In the genomic region with DNA sequence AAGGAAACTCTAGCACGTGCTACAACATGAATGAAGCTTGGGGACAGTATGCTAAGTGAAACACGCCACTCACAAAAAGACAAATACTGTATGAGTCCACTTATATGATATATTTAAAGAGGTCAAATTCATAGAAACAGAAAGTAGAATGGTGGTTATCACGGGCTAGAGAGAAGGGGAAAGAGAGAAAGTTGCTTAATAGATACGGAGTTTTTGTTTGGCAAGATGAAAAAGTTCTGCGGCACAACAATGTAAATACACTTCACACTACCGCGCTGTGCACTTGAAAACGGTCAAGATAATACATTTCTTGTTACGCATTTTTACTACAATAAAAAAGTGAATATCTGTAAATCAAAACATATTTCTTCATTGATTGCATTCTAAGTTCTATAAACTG, we compare ENCODE assay signal across 16 cellular contexts. TPM values are rescaled to one million over a fixed set of nuclear protein-coding genes. Genes with fewer than 3 reads are reported as not detected.
DNase-seq lines count a peak whose midpoint lies in the region; ATAC-seq and TF ChIP-seq lines count a peak whose summit lies in the region.
"Had no signal": no experiment of that assay in that cellular context is flagged by ENCODE, and none has a peak within 500 bp of the region (broad histone marks: within the 10 kb centered on the region; RNA-seq: fewer than 3 reads in every experiment).

No MANE protein-coding gene starts in this region.

- H3K4me3 Mint-ChIP-seq in chondrocyte (ENCODE audit: unreplicated experiment) = no peak overlapping the region
- H3K4me3 Mint-ChIP-seq in natural killer cell treated with Interleukin-12 subunit alpha and Interleukin-12 subunit beta and Interleukin-15 and Interleukin-18, amount 100 ng/mL, for 72 hours = peak overlapping the region; percentile 40
- no peak overlapping the region for H3K4me3 Mint-ChIP-seq in neural progenitor cell

- H3F3A ChIP-seq in neural progenitor cell (ENCODE audit: low read depth) = no peaks in the 10 kb centered on the region

- no peak overlapping the region for H2AFZ ChIP-seq in neural progenitor cell (replicated peaks)

- H3K79me2 ChIP-seq in neural progenitor cell (ENCODE audit: low read depth) = no peaks in the 10 kb centered on the region

- H3K9ac ChIP-seq in neural progenitor cell = no peak overlapping the region
- H3K9ac ChIP-seq: BLaER1 had no signal

- TF ChIP-seq CTCF in chondrocyte (IDR thresholded peaks at IDR 0.05) (no peak), upper lobe of right lung (IDR thresholded peaks at IDR 0.05) (no peak), heart right ventricle (IDR thresholded peaks at IDR 0.05) (no peak), neural progenitor cell (IDR thresholded peaks at IDR 0.05) (no peak)

- no peaks in the 10 kb centered on the region for H3K27me3 ChIP-seq in upper lobe of right lung
- H3K27me3 ChIP-seq in heart right ventricle = peaks cover 0 to 6% (median 0%) of the 10 kb centered on the region in 7 donors
- H3K27me3 ChIP-seq in neural progenitor cell = no peaks in the 10 kb centered on the region
- H3K27me3 ChIP-seq: BLaER1 had no signal

- no peaks in the 10 kb centered on the region for H3K36me3 ChIP-seq in upper lobe of right lung
- no peaks in the 10 kb centered on the region for H3K36me3 ChIP-seq in heart right ventricle
- H3K36me3 ChIP-seq in neural progenitor cell = no peaks in the 10 kb centered on the region
- H3K36me3 ChIP-seq: BLaER1, HAP-1 had no signal

- H3K27ac ChIP-seq in upper lobe of right lung (no peak overlapping the region), heart right ventricle (no peak overlapping the region), neural progenitor cell (no peak overlapping the region)
- H3K27ac ChIP-seq: BLaER1 had no signal

- H3K36me3 Mint-ChIP-seq in chondrocyte (ENCODE audit: low read depth) (peaks cover 48% of the 10 kb centered on the region), neural progenitor cell (no peaks in the 10 kb centered on the region)
- no peaks in the 10 kb centered on the region for H3K36me3 Mint-ChIP-seq in natural killer cell treated with Interleukin-12 subunit alpha and Interleukin-12 subunit beta and Interleukin-15 and Interleukin-18, amount 100 ng/mL, for 72 hours
- H3K36me3 Mint-ChIP-seq: CD8-positive, alpha-beta memory T cell had no signal

- H3K9me3 ChIP-seq in upper lobe of right lung (no peaks in the 10 kb centered on the region), heart right ventricle (peaks cover 0 to 8% (median 0%) of the 10 kb centered on the region in 11 donors), neural progenitor cell (ENCODE audit: low read depth) (no peaks in the 10 kb centered on the region)
- H3K9me3 ChIP-seq: BLaER1, Caco-2, HAP-1 had no signal

- H3K4me1 Mint-ChIP-seq in chondrocyte (ENCODE audit: low read depth) (peaks cover 58% of the 10 kb centered on the region), neural progenitor cell (no peaks in the 10 kb centered on the region)
- peaks cover 32 to 33% of the 10 kb centered on the region in 2 donors for H3K4me1 Mint-ChIP-seq in natural killer cell treated with Interleukin-12 subunit alpha and Interleukin-12 subunit beta and Interleukin-15 and Interleukin-18, amount 100 ng/mL, for 72 hours (ENCODE audit: low read depth in 2 of 2)

- no peaks in the 10 kb centered on the region for H3K9me3 Mint-ChIP-seq in chondrocyte (ENCODE audit: low read depth)
- H3K9me3 Mint-ChIP-seq in natural killer cell treated with Interleukin-12 subunit alpha and Interleukin-12 subunit beta and Interleukin-15 and Interleukin-18, amount 100 ng/mL, for 72 hours = no peaks in the 10 kb centered on the region
- no peaks in the 10 kb centered on the region for H3K9me3 Mint-ChIP-seq in neural progenitor cell
- H3K9me3 Mint-ChIP-seq: CD8-positive, alpha-beta memory T cell had no signal

- DNase-seq in NOMO-1 treated with DMSO at 0.1 percent for 48 hours (lab: John Stamatoyannopoulos, UW; ENCODE audit: unreplicated experiment) = peak; percentile 19
- DNase-seq in NOMO-1 treated with dmso at 0.1 percent for 144 hours (lab: John Stamatoyannopoulos, UW; ENCODE audit: unreplicated experiment) = no peak
- DNase-seq in chondrocyte (ENCODE audit: low spot score) = no peak
- DNase-seq in natural killer cell treated with Interleukin-12 subunit alpha and Interleukin-12 subunit beta and Interleukin-15 and Interleukin-18, amount 100 ng/mL, for 72 hours (ENCODE audit: low spot score) = no peak
- DNase-seq in upper lobe of right lung = no peak
- DNase-seq in heart right ventricle = no peak
- DNase-seq in neural progenitor cell (ENCODE audit: low spot score) = no peak
- DNase-seq: 8988T; AML-193; Caco-2; CD8-positive, alpha-beta memory T cell; DMS53; GF-D8 had no signal

- no peaks in the 10 kb centered on the region for H4K20me1 ChIP-seq in neural progenitor cell (ENCODE audit: low read depth)
- H4K20me1 ChIP-seq: BLaER1 had no signal

- H3K27ac Mint-ChIP-seq in chondrocyte (ENCODE audit: unreplicated experiment) (peak overlapping the region; percentile 69), neural progenitor cell (no peak overlapping the region)
- peak overlapping the region in 1 of 2 donors; percentile 66 for H3K27ac Mint-ChIP-seq in natural killer cell treated with Interleukin-12 subunit alpha and Interleukin-12 subunit beta and Interleukin-15 and Interleukin-18, amount 100 ng/mL, for 72 hours

- no peaks in the 10 kb centered on the region for H3K27me3 Mint-ChIP-seq in chondrocyte (ENCODE audit: low read depth)
- no peaks in the 10 kb centered on the region for H3K27me3 Mint-ChIP-seq in natural killer cell treated with Interleukin-12 subunit alpha and Interleukin-12 subunit beta and Interleukin-15 and Interleukin-18, amount 100 ng/mL, for 72 hours
- H3K27me3 Mint-ChIP-seq in neural progenitor cell (ENCODE audit: insufficient read depth, low read depth) = peaks cover 4% of the 10 kb centered on the region

- intact Hi-C loops in upper lobe of right lung (cut with DNase I) = no loop called here
- intact Hi-C loops in heart right ventricle (cut with DNase I) = loop anchor here in 8 of 10 donors (5.0 kb wide), 2 partner anchors 258 to 263 kb away; no protein-coding TSS in a partner anchor

- H3K4me1 ChIP-seq in upper lobe of right lung (peaks cover 7% of the 10 kb centered on the region), heart right ventricle (peaks cover 0 to 13% (median 7%) of the 10 kb centered on the region in 9 donors), neural progenitor cell (no peaks in the 10 kb centered on the region)
- H3K4me1 ChIP-seq: Caco-2 had no signal

- H3K4me2 ChIP-seq in neural progenitor cell = no peak overlapping the region
- H3K4me2 ChIP-seq: BLaER1 had no signal

- no peak overlapping the region for H3K4me3 ChIP-seq in upper lobe of right lung
- no peak overlapping the region for H3K4me3 ChIP-seq in heart right ventricle
- no peak overlapping the region for H3K4me3 ChIP-seq in neural progenitor cell
- H3K4me3 ChIP-seq: BLaER1, HAP-1 had no signal

- WGBS in heart right ventricle, 2 donors = 87 to 92% methylated on average over 9 of the region's 9 CpGs

- ATAC-seq in natural killer cell treated with Interleukin-12 subunit alpha and Interleukin-12 subunit beta and Interleukin-15 and Interleukin-18, amount 100 ng/mL, for 72 hours = peak in 1 of 2 donors; percentile 59
- peak; percentile 33 for ATAC-seq in upper lobe of right lung
- no peak for ATAC-seq in heart right ventricle

RNA-seq across cellular contexts. Expression of gene FBLN5, which starts 37.3 kb away (rescaled TPM):
- total RNA-seq in chondrocyte (1,189 to 1,311 TPM (median 1,232 TPM) in 3 replicates), upper lobe of right lung (245 TPM), heart right ventricle (10 to 100 TPM; 25.3 to 91.5 (median 36.6) TPM), neural progenitor cell (ENCODE audit: low replicate concordance) (not detected in 2 replicates)
- not detected for total RNA-seq in natural killer cell treated with Interleukin-12 subunit alpha and Interleukin-12 subunit beta and Interleukin-15 and Interleukin-18, amount 100 ng/mL, for 72 hours
- 10 to 100 TPM; 46.5 to 65.9 TPM for polyA plus RNA-seq in heart right ventricle

RNA-seq across cellular contexts. Expression of gene TC2N, which starts 42.9 kb away (rescaled TPM):
- total RNA-seq in chondrocyte (9.1 to 14.4 TPM (median 11.2 TPM) in 3 replicates), upper lobe of right lung (56.7 TPM), heart right ventricle (10 to 100 TPM in 1 of 10 donors, 1 to 10 TPM in 9; 1.8 to 12.4 (median 3.8) TPM), neural progenitor cell (ENCODE audit: low replicate concordance) (3.8 and 5.8 TPM in 2 replicates)
- 10 to 100 TPM in 1 of 2 donors, 1 to 10 TPM in 1; 6.9 to 12.0 TPM for total RNA-seq in natural killer cell treated with Interleukin-12 subunit alpha and Interleukin-12 subunit beta and Interleukin-15 and Interleukin-18, amount 100 ng/mL, for 72 hours
- polyA plus RNA-seq in heart right ventricle = 1 to 10 TPM; 1.8 to 5.0 TPM
- total RNA-seq: HT1080 had no signal

Comparison
In these comparisons a context has a peak if more than half of its experiments do, and no peak if none do; other contexts are left out.
1. RNA of gene FBLN5, which starts 37.3 kb away (total RNA-seq): 1,189 to 1,311 TPM in chondrocyte, 245 TPM in upper lobe of right lung (single experiment) and 25.3 to 91.5 TPM in heart right ventricle; not detected in natural killer cell treated with Interleukin-12 subunit alpha and Interleukin-12 subunit beta and Interleukin-15 and Interleukin-18, amount 100 ng/mL, for 72 hours and not detected in neural progenitor cell; every median in the first group is over 10 times any median in the second.